ENCODE assay signal across 1 cellular context in the genomic region with DNA sequence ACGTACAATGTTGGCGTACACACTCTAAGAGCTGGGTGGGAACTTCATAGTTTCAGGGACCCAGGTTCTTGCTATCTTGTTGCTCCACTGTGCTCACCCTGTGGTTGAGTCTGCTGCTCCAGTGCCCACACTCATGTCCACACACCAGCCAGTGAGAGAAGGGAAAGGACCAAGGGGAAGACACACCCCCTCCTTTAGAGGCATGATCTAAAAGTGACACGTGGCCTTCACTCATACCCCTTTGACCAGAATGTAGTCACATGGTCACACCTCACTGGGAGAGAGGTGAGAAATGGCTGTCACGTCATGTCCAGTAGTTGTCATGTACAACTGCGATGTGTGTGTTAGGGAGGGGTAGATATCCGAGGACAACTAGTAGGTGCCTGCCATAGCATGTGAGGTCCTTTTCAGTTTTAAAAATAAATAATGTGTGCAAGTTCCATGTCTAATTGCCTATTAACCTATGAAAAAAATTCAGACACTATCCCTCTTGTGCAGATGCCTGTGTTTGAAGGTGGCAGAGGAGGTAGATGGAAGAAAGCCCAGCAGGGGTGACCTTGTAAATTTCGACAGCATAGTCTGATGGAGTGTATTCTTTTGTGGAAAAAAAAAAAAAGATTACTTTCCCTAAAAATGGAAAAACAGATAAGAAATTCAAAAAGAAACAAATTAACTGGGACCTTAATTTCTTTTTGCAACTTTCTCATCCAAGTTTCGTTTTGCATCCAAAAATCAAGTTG.
TF ChIP-seq lines count a peak whose summit lies in the region.

No MANE protein-coding gene starts in this region.

TF ChIP-seq in HepG2, 621 proteins besides CTCF, POLR2A, EP300 and RAD21 (continued from another document):
- TF ChIP-seq CREB1 (IDR thresholded peaks at IDR 0.05) (0 out of 2 replicates have a peak, but pooled peaks have one; percentile 40), CREB1 (CRISPR knock-in tag; IDR thresholded peaks at IDR 0.05) (no peak), MED1 (CRISPR knock-in tag; IDR thresholded peaks at IDR 0.05) (no peak)
- TF ChIP-seq, protein P1, sequence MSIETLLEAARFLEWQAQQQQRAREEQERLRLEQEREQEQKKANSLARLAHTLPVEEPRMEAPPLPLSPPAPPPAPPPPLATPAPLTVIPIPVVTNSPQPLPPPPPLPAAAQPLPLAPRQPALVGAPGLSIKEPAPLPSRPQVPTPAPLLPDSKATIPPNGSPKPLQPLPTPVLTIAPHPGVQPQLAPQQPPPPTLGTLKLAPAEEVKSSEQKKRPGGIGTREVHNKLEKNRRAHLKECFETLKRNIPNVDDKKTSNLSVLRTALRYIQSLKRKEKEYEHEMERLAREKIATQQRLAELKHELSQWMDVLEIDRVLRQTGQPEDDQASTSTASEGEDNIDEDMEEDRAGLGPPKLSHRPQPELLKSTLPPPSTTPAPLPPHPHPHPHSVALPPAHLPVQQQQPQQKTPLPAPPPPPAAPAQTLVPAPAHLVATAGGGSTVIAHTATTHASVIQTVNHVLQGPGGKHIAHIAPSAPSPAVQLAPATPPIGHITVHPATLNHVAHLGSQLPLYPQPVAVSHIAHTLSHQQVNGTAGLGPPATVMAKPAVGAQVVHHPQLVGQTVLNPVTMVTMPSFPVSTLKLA (IDR thresholded peaks at IDR 0.05) = peak; percentile 73
